1 cellular context compared by ENCODE assay signal in genomic region chr6:132344811-132345210, GRCh38.
TF ChIP-seq lines count a peak whose summit lies in the region.

No MANE protein-coding gene starts in this region.

TF ChIP-seq in H1, 55 proteins besides CTCF, POLR2A, EP300 and RAD21 (continued from another document):
- TF ChIP-seq CTBP2 (IDR thresholded peaks at IDR 0.05; ENCODE audit: borderline replicate concordance, insufficient read depth, insufficient read length, low read length), result no peak
- no peak for TF ChIP-seq ASH2L (IDR thresholded peaks at IDR 0.05; ENCODE audit: low read length)
- TF ChIP-seq SRF (IDR thresholded peaks at IDR 0.05; ENCODE audit: low read depth, low read length), result no peak
- no peak for TF ChIP-seq RXRA (IDR thresholded peaks at IDR 0.05; ENCODE audit: insufficient read depth, low read depth, low read length)
- TF ChIP-seq TEAD4 (IDR thresholded peaks at IDR 0.05; ENCODE audit: low read depth, low read length), result no peak
- TF ChIP-seq E2F6 (IDR thresholded peaks at IDR 0.05), result no peak
- no peak for TF ChIP-seq TCF12 (IDR thresholded peaks at IDR 0.05; ENCODE audit: low read depth, low read length)
- TF ChIP-seq SP2 (IDR thresholded peaks at IDR 0.05; ENCODE audit: low read length), result no peak
- TF ChIP-seq ZNF274 (IDR thresholded peaks at IDR 0.05; ENCODE audit: borderline replicate concordance, extremely low read depth, low read length), result no peak
